ENCODE assay signal across 16 cellular contexts in genomic region chr11:59289782-59290181, GRCh38.
A peak's percentile ranks its signal among the peaks of the same experiment; 100 is the strongest.
DNase-seq lines count a peak whose midpoint lies in the region; ATAC-seq, FAIRE-seq and TF ChIP-seq lines count a peak whose summit lies in the region.
"Had no signal": no experiment of that assay in that cellular context is flagged by ENCODE, and none has a peak within 500 bp of the region (broad histone marks: within the 10 kb centered on the region; RNA-seq: fewer than 3 reads in every experiment).

No MANE protein-coding gene starts in this region.

- H3K36me3 ChIP-seq in Karpas-422 (ENCODE audit: insufficient read depth, low read length), result no peaks in the 10 kb centered on the region
- no peaks in the 10 kb centered on the region for H3K36me3 ChIP-seq in bronchial epithelial cell (ENCODE audit: control insufficient read depth, insufficient read depth, low read length)
- H3K36me3 ChIP-seq: BLaER1 had no signal

- ATAC-seq in memory B cell (ENCODE audit: low read depth) (no peak), GM18498 (IDR thresholded peaks at IDR 0.05; ENCODE audit: unreplicated experiment) (no peak), GM18858 (IDR thresholded peaks at IDR 0.05; ENCODE audit: unreplicated experiment) (no peak)
- ATAC-seq: A549, HCT116 had no signal

- DNase-seq in Karpas-422 (peak; percentile 22), bronchial epithelial cell (ENCODE audit: low read depth) (no peak), memory B cell (ENCODE audit: low spot score in 2 of 2) (no peak), anterior cingulate cortex (lab: John Stamatoyannopoulos, UW) (no peak)
- DNase-seq: CD4-positive, CD25-positive, alpha-beta regulatory T cell; DMS53; GF-D8; GM23248 had no signal

- H4K20me1 ChIP-seq in Karpas-422 (ENCODE audit: insufficient read depth, low read depth, low read length), result no peaks in the 10 kb centered on the region
- H4K20me1 ChIP-seq: BLaER1 had no signal

- no peaks in the 10 kb centered on the region for H3K27me3 ChIP-seq in Karpas-422 (ENCODE audit: low read length)
- H3K27me3 ChIP-seq in bronchial epithelial cell (ENCODE audit: control insufficient read depth, insufficient read depth, low read length), result no peaks in the 10 kb centered on the region
- H3K27me3 ChIP-seq: BLaER1 had no signal

- H3K27ac ChIP-seq in Karpas-422 (ENCODE audit: low read length), result no peak overlapping the region
- H3K27ac ChIP-seq: A549, BLaER1, GM23248, HL-60 had no signal

- no peaks in the 10 kb centered on the region for H3K9me3 ChIP-seq in Karpas-422 (ENCODE audit: low read length)
- H3K9me3 ChIP-seq: A549 had no signal

- H3K79me2 ChIP-seq in Karpas-422 (ENCODE audit: low read length), result no peaks in the 10 kb centered on the region

- H3K4me3 Mint-ChIP-seq in memory B cell, result peak overlapping the region; percentile 6
- H3K4me3 Mint-ChIP-seq: CD4-positive, CD25-positive, alpha-beta regulatory T cell had no signal

- no peaks in the 10 kb centered on the region for H3K27me3 Mint-ChIP-seq in memory B cell

- peaks cover 32% of the 10 kb centered on the region for H3K4me1 ChIP-seq in Karpas-422 (ENCODE audit: low read length)
- H3K4me1 ChIP-seq: A549 had no signal

- H3K9me3 Mint-ChIP-seq in memory B cell, result no peaks in the 10 kb centered on the region

- no peaks in the 10 kb centered on the region for H3K9me2 ChIP-seq in Karpas-422 (replicated peaks; ENCODE audit: insufficient read depth, low read length)

- H3K27ac Mint-ChIP-seq in memory B cell, result peak overlapping the region; percentile 77
- H3K27ac Mint-ChIP-seq: CD4-positive, CD25-positive, alpha-beta regulatory T cell had no signal

- peaks cover 8% of the 10 kb centered on the region for H3K4me1 Mint-ChIP-seq in memory B cell
- H3K4me1 Mint-ChIP-seq: CD4-positive, CD25-positive, alpha-beta regulatory T cell had no signal

- FAIRE-seq in bronchial epithelial cell (lab: Jason Lieb, UNC), result peak; percentile 64
- FAIRE-seq: A549, GM18507, H54 had no signal

- TF ChIP-seq CTCF in bronchial epithelial cell (IDR thresholded peaks at IDR 0.05; ENCODE audit: insufficient read depth, low read length, severe bottlenecking), result no peak

- no peaks in the 10 kb centered on the region for H3K36me3 Mint-ChIP-seq in memory B cell
- H3K36me3 Mint-ChIP-seq: CD4-positive, CD25-positive, alpha-beta regulatory T cell had no signal

- H2AFZ ChIP-seq in Karpas-422 (ENCODE audit: low read length), result no peak overlapping the region
- H2AFZ ChIP-seq: GM23248 had no signal

- no peak overlapping the region for H3K4me3 ChIP-seq in Karpas-422 (ENCODE audit: low read length)
- H3K4me3 ChIP-seq in bronchial epithelial cell (ENCODE audit: low read depth, low read length), result no peak overlapping the region
- H3K4me3 ChIP-seq: A549, BLaER1, GM23248 had no signal

- H3K9ac ChIP-seq in Karpas-422 (ENCODE audit: low read length), result no peak overlapping the region; the same call in 1 of the 2 replicates
- H3K9ac ChIP-seq: BLaER1, GM23248 had no signal

- H3K4me2 ChIP-seq in Karpas-422 (ENCODE audit: low read depth, low read length, poor library complexity, severe bottlenecking), result peak overlapping the region; percentile 22
- H3K4me2 ChIP-seq: A549, BLaER1 had no signal
